Comparison of ENCODE assay signal across 8 cellular contexts in genomic region chr2:64213607-64214275, GRCh38.
A peak's percentile ranks its signal among the peaks of the same experiment; 100 is the strongest.
DNase-seq lines count a peak whose midpoint lies in the region; ATAC-seq, FAIRE-seq and TF ChIP-seq lines count a peak whose summit lies in the region.

No MANE protein-coding gene starts in this region.

- H3K4me3 ChIP-seq in parathyroid adenoma (ENCODE audit: low read depth, low read length) (no peak overlapping the region), BE2C (ENCODE audit: low read depth, low read length) (no peak overlapping the region), foreskin fibroblast (ENCODE audit: low read depth in 1 of 2, low read length in 2 of 2) (no peak overlapping the region), kidney (ENCODE audit: low read length in 2 of 2) (no peak overlapping the region)

- H3K9ac ChIP-seq in parathyroid adenoma (no peak overlapping the region), kidney (ENCODE audit: low read length in 2 of 2) (no peak overlapping the region)

- H3K4me3 Mint-ChIP-seq in activated T-helper 1 cell treated with anti-CD3 and anti-CD28 coated beads, Interleukin-12 subunit alpha, Interleukin-12 subunit beta, Interleukin-2, Interleukin-4 antibody, amounts not matched to agents 30 ng/mL and 10 ng/mL and 1 ng/mL, durations not matched to agents 14 hours and 24 hours and 36 hours, result peak overlapping the region; percentile 58

- intact Hi-C loops in activated T-helper 1 cell treated with anti-CD3 and anti-CD28 coated beads, Interleukin-12 subunit alpha, Interleukin-12 subunit beta, Interleukin-2, Interleukin-4 antibody, amounts not matched to agents 30 ng/mL and 10 ng/mL and 1 ng/mL, durations not matched to agents 14 hours and 24 hours and 36 hours (cut with micrococcal nuclease), result loop anchor here (1.0 to 10.0 kb wide), 25 partner anchors 9 to 1089 kb away; partner anchors contain the start of genes ACTR2, AFTPH, MDH1 and PELI1
- intact Hi-C loops in kidney (cut with DNase I), result no loop called here

- DNase-seq in activated naive CD4-positive, alpha-beta T cell treated with Interleukin-2 at 50 U/mL for 16 hours, result peak; percentile 14
- DNase-seq in activated naive CD4-positive, alpha-beta T cell treated with anti-CD3 and anti-CD28 coated beads, Interleukin-2, amount 50 U/mL, for 16 hours, result no peak
- DNase-seq in activated T-helper 1 cell treated with anti-CD3 and anti-CD28 coated beads, Interleukin-12 subunit alpha, Interleukin-12 subunit beta, Interleukin-2, Interleukin-4 antibody, amounts not matched to agents 30 ng/mL and 10 ng/mL and 1 ng/mL, durations not matched to agents 14 hours and 24 hours and 36 hours (ENCODE audit: low spot score), result no peak
- DNase-seq in BE2C (no peak), foreskin fibroblast (no peak), kidney (no peak)

- H2AFZ ChIP-seq in parathyroid adenoma, result no peak overlapping the region

- FAIRE-seq in kidney (lab: Jason Lieb, UNC), result no peak

- H3K9me3 ChIP-seq in parathyroid adenoma (ENCODE audit: control insufficient read depth, low read length) (no peaks in the 10 kb centered on the region), BE2C (no peaks in the 10 kb centered on the region), kidney (ENCODE audit: control insufficient read depth in 1 of 2, low read length in 2 of 2) (no peaks in the 10 kb centered on the region)

- H3K36me3 Mint-ChIP-seq in activated T-helper 1 cell treated with anti-CD3 and anti-CD28 coated beads, Interleukin-12 subunit alpha, Interleukin-12 subunit beta, Interleukin-2, Interleukin-4 antibody, amounts not matched to agents 30 ng/mL and 10 ng/mL and 1 ng/mL, durations not matched to agents 14 hours and 24 hours and 36 hours (ENCODE audit: low read depth), result peaks cover 13% of the 10 kb centered on the region

- TF ChIP-seq CTCF in parathyroid adenoma (IDR thresholded peaks at IDR 0.05), result no peak
- no peak for TF ChIP-seq CTCF in BE2C (IDR thresholded peaks at IDR 0.05; ENCODE audit: low read depth, low read length)
- no peak for TF ChIP-seq CTCF in foreskin fibroblast (IDR thresholded peaks at IDR 0.05; ENCODE audit: low read depth, low read length)
- no peak for TF ChIP-seq CTCF in kidney (IDR thresholded peaks at IDR 0.05; ENCODE audit: borderline replicate concordance, extremely low read depth, insufficient read depth)

- H3K27me3 ChIP-seq in parathyroid adenoma (ENCODE audit: control insufficient read depth, insufficient read depth, low read length) (no peaks in the 10 kb centered on the region), BE2C (no peaks in the 10 kb centered on the region)

- H3K79me2 ChIP-seq in parathyroid adenoma, result no peaks in the 10 kb centered on the region

- H3K27ac ChIP-seq in parathyroid adenoma (peak overlapping the region; percentile 52), kidney (ENCODE audit: low read depth in 2 of 2, low read length in 2 of 2) (peak overlapping the region in 1 of 2 donors; percentile 3)

- no peaks in the 10 kb centered on the region for H3K27me3 Mint-ChIP-seq in activated T-helper 1 cell treated with anti-CD3 and anti-CD28 coated beads, Interleukin-12 subunit alpha, Interleukin-12 subunit beta, Interleukin-2, Interleukin-4 antibody, amounts not matched to agents 30 ng/mL and 10 ng/mL and 1 ng/mL, durations not matched to agents 14 hours and 24 hours and 36 hours (ENCODE audit: insufficient read depth)

- H3K4me1 ChIP-seq in parathyroid adenoma (no peaks in the 10 kb centered on the region), BE2C (no peaks in the 10 kb centered on the region), kidney (ENCODE audit: control insufficient read depth in 1 of 2, insufficient read depth in 1 of 2, low read depth in 1 of 2, low read length in 2 of 2) (peaks cover 0 to 4% of the 10 kb centered on the region in 2 donors)

- H3K4me2 ChIP-seq in parathyroid adenoma (ENCODE audit: low read length), result no peak overlapping the region

- no peaks in the 10 kb centered on the region for H3K9me3 Mint-ChIP-seq in activated T-helper 1 cell treated with anti-CD3 and anti-CD28 coated beads, Interleukin-12 subunit alpha, Interleukin-12 subunit beta, Interleukin-2, Interleukin-4 antibody, amounts not matched to agents 30 ng/mL and 10 ng/mL and 1 ng/mL, durations not matched to agents 14 hours and 24 hours and 36 hours

- no peaks in the 10 kb centered on the region for H3K36me3 ChIP-seq in parathyroid adenoma (ENCODE audit: control insufficient read depth, insufficient read depth, low read length)
- no peaks in the 10 kb centered on the region for H3K36me3 ChIP-seq in BE2C
- no peaks in the 10 kb centered on the region for H3K36me3 ChIP-seq in kidney (ENCODE audit: control insufficient read depth in 1 of 2, insufficient read depth in 2 of 2, low read length in 2 of 2)

- peaks cover 74% of the 10 kb centered on the region for H3K4me1 Mint-ChIP-seq in activated T-helper 1 cell treated with anti-CD3 and anti-CD28 coated beads, Interleukin-12 subunit alpha, Interleukin-12 subunit beta, Interleukin-2, Interleukin-4 antibody, amounts not matched to agents 30 ng/mL and 10 ng/mL and 1 ng/mL, durations not matched to agents 14 hours and 24 hours and 36 hours (ENCODE audit: low read depth)

- peak overlapping the region; percentile 98 for H3K27ac Mint-ChIP-seq in activated T-helper 1 cell treated with anti-CD3 and anti-CD28 coated beads, Interleukin-12 subunit alpha, Interleukin-12 subunit beta, Interleukin-2, Interleukin-4 antibody, amounts not matched to agents 30 ng/mL and 10 ng/mL and 1 ng/mL, durations not matched to agents 14 hours and 24 hours and 36 hours

- ATAC-seq in HG03045 (IDR thresholded peaks at IDR 0.05; ENCODE audit: unreplicated experiment), result peak; percentile 48
